Comparison of ENCODE assay signal across 17 cellular contexts in genomic region chr12:12461923-12462315, GRCh38.
DNase-seq lines count a peak whose midpoint lies in the region; ATAC-seq, FAIRE-seq and TF ChIP-seq lines count a peak whose summit lies in the region.
"Had no signal": no experiment of that assay in that cellular context is flagged by ENCODE, and none has a peak within 500 bp of the region (broad histone marks: within the 10 kb centered on the region; RNA-seq: fewer than 3 reads in every experiment).

No MANE protein-coding gene starts in this region.

- TF ChIP-seq RAD21 in HepG2 (CRISPR knock-in tag; IDR thresholded peaks at IDR 0.05) = no peak

- H3K27ac Mint-ChIP-seq in activated T-cell treated with anti-CD3 and anti-CD28 coated beads, Interleukin-2, amount 50 U/mL, for 24 hours = peak overlapping the region; percentile 98
- H3K27ac Mint-ChIP-seq in T-helper 17 cell = peak overlapping the region; percentile 99
- peak overlapping the region; percentile 89 for H3K27ac Mint-ChIP-seq in activated naive CD8-positive, alpha-beta T cell
- peak overlapping the region; percentile 92 for H3K27ac Mint-ChIP-seq in stimulated activated effector memory CD8-positive, alpha-beta T cell treated with anti-CD3 and anti-CD28 coated beads, Interleukin-12 subunit alpha, Interleukin-12 subunit beta, amount 100 ng/mL, for 72 hours

- no peak overlapping the region for H3K4me3 ChIP-seq in HepG2 (replicated peaks in 1 of 3; ENCODE audit: insufficient read depth in 1 of 3, low read depth in 2 of 3, low read length in 3 of 3)

- no peak overlapping the region for H3K27ac ChIP-seq in HepG2 (ENCODE audit: extremely low read length, insufficient read depth, low read length)
- H3K27ac ChIP-seq: brain microvascular endothelial cell, parathyroid adenoma had no signal

- TF ChIP-seq POLR2A in HepG2 (IDR thresholded peaks at IDR 0.05; ENCODE audit: insufficient read depth in 1 of 2, low read depth in 2 of 2, low read length in 2 of 2) = no peak

- POLR2A ChIA-PET in HepG2 (lab: Yijun Ruan, JAX) = no interaction called here

- no peaks in the 10 kb centered on the region for H3K9me3 ChIP-seq in T-helper 17 cell (ENCODE audit: control insufficient read depth, low read length, poor library complexity, severe bottlenecking)
- H3K9me3 ChIP-seq in HepG2 (ENCODE audit: low read length) = no peaks in the 10 kb centered on the region

- in situ Hi-C loops in HepG2 (cut with HindIII; ENCODE audit: extremely low pct_ligation_motif_present, low pct_unique_long_range_greater_than_20kb) = no loop called here

- no peak for TF ChIP-seq CTCF in HepG2 (CRISPR knock-in tag; IDR thresholded peaks at IDR 0.05)

- no peaks in the 10 kb centered on the region for H3K9me3 Mint-ChIP-seq in activated T-cell treated with anti-CD3 and anti-CD28 coated beads, Interleukin-2, amount 50 U/mL, for 24 hours
- no peaks in the 10 kb centered on the region for H3K9me3 Mint-ChIP-seq in activated naive CD8-positive, alpha-beta T cell (ENCODE audit: low read depth)
- no peaks in the 10 kb centered on the region for H3K9me3 Mint-ChIP-seq in stimulated activated effector memory CD8-positive, alpha-beta T cell treated with anti-CD3 and anti-CD28 coated beads, Interleukin-12 subunit alpha, Interleukin-12 subunit beta, amount 100 ng/mL, for 72 hours

- no TSS peak for BruUV-seq in HepG2 (replicated peaks; lab: Mats Ljungman, UMichigan)

- peaks cover 59% of the 10 kb centered on the region for H3K36me3 Mint-ChIP-seq in activated T-cell treated with anti-CD3 and anti-CD28 coated beads, Interleukin-2, amount 50 U/mL, for 24 hours (ENCODE audit: low read depth)
- peaks cover 4% of the 10 kb centered on the region for H3K36me3 Mint-ChIP-seq in T-helper 17 cell (ENCODE audit: low read depth)
- H3K36me3 Mint-ChIP-seq in activated naive CD8-positive, alpha-beta T cell = peaks cover 16% of the 10 kb centered on the region
- peaks cover 36% of the 10 kb centered on the region for H3K36me3 Mint-ChIP-seq in stimulated activated effector memory CD8-positive, alpha-beta T cell treated with anti-CD3 and anti-CD28 coated beads, Interleukin-12 subunit alpha, Interleukin-12 subunit beta, amount 100 ng/mL, for 72 hours

- no peak for DNase-seq in activated T-cell treated with anti-CD3 and anti-CD28 coated beads, Interleukin-2, amount 50 U/mL, for 24 hours
- DNase-seq in activated T-cell treated with anti-CD3 and anti-CD28 coated beads, Interleukin-2, amount 50 U/mL, for 1 hour = no peak
- DNase-seq in T-helper 17 cell (no peak), middle frontal gyrus (ENCODE audit: extremely low spot score, low spot score) (no peak), NCI-H748 treated with DMSO at 0.1 percent for 48 hours (lab: John Stamatoyannopoulos, UW) (no peak), HepG2 (ENCODE audit: low spot score) (no peak)
- DNase-seq in stimulated activated effector memory CD8-positive, alpha-beta T cell treated with anti-CD3 and anti-CD28 coated beads, Interleukin-12 subunit alpha, Interleukin-12 subunit beta, amount 100 ng/mL, for 72 hours (ENCODE audit: low spot score in 2 of 2) = no peak
- DNase-seq: ACHN, brain microvascular endothelial cell, KBM-7, NCI-H2081, NCI-H526 treated with DMSO at 0.1 percent for 48 hours had no signal

- no peak overlapping the region for H2AFZ ChIP-seq in HepG2 (ENCODE audit: low read length)
- H2AFZ ChIP-seq: parathyroid adenoma had no signal

- H3K4me2 ChIP-seq in HepG2 (ENCODE audit: low read depth, low read length) = no peak overlapping the region

- no peaks in the 10 kb centered on the region for H3K27me3 Mint-ChIP-seq in activated T-cell treated with anti-CD3 and anti-CD28 coated beads, Interleukin-2, amount 50 U/mL, for 24 hours
- no peaks in the 10 kb centered on the region for H3K27me3 Mint-ChIP-seq in T-helper 17 cell
- no peaks in the 10 kb centered on the region for H3K27me3 Mint-ChIP-seq in activated naive CD8-positive, alpha-beta T cell

- H3K4me3 Mint-ChIP-seq in activated T-cell treated with anti-CD3 and anti-CD28 coated beads, Interleukin-2, amount 50 U/mL, for 24 hours = peak overlapping the region; percentile 5
- H3K4me3 Mint-ChIP-seq in T-helper 17 cell = peak overlapping the region; percentile 90
- peak overlapping the region; percentile 6 for H3K4me3 Mint-ChIP-seq in activated naive CD8-positive, alpha-beta T cell
- peak overlapping the region; percentile 57 for H3K4me3 Mint-ChIP-seq in stimulated activated effector memory CD8-positive, alpha-beta T cell treated with anti-CD3 and anti-CD28 coated beads, Interleukin-12 subunit alpha, Interleukin-12 subunit beta, amount 100 ng/mL, for 72 hours

- ATAC-seq in T-helper 17 cell (no peak), HepG2 (no peak)
- peak; percentile 89 for ATAC-seq in stimulated activated effector memory CD8-positive, alpha-beta T cell treated with anti-CD3 and anti-CD28 coated beads, Interleukin-12 subunit alpha, Interleukin-12 subunit beta, amount 100 ng/mL, for 72 hours
- ATAC-seq: esophagus mucosa, Panc1, SK-N-SH treated with all-trans-retinoic acid at 6 μM for 48 hours had no signal

- H3K9ac ChIP-seq in HepG2 (ENCODE audit: insufficient read depth, low read depth, low read length) = no peak overlapping the region
- H3K9ac ChIP-seq: parathyroid adenoma had no signal

- no peaks in the 10 kb centered on the region for H3K79me2 ChIP-seq in HepG2 (ENCODE audit: insufficient read depth, low read length)

- no peak for TF ChIP-seq EP300 in HepG2 (IDR thresholded peaks at IDR 0.05; ENCODE audit: low read depth in 2 of 2, low read length in 2 of 2)
- TF ChIP-seq EP300 in HepG2 (CRISPR knock-in tag; IDR thresholded peaks at IDR 0.05; ENCODE audit: borderline replicate concordance) = no peak

- FAIRE-seq in HepG2 (lab: Jason Lieb, UNC) = no peak

- no peaks in the 10 kb centered on the region for H4K20me1 ChIP-seq in HepG2 (ENCODE audit: insufficient read depth, low read length)

- H3K27me3 ChIP-seq in HepG2 (ENCODE audit: control insufficient read depth in 1 of 2, insufficient read depth in 2 of 2, low read length in 2 of 2) = no peaks in the 10 kb centered on the region
- H3K27me3 ChIP-seq: brain microvascular endothelial cell had no signal

- peaks cover 6% of the 10 kb centered on the region for H3K4me1 ChIP-seq in HepG2 (ENCODE audit: insufficient read depth, low read length)

- 99% methylated on average over 5 of the region's 5 CpGs for WGBS in HepG2 (ENCODE audit: low lambda C conversion rate)

- intact Hi-C loops in HepG2 (cut with micrococcal nuclease; ENCODE audit: unreplicated experiment) = no loop called here

- peaks cover 0 to 2% of the 10 kb centered on the region in 2 experiments; a peak in 2 of 5 replicates for H3K36me3 ChIP-seq in HepG2 (replicated peaks in 1 of 2; ENCODE audit: control insufficient read depth in 1 of 2, insufficient read depth in 2 of 2, low read length in 2 of 2)
- H3K36me3 ChIP-seq: brain microvascular endothelial cell had no signal

- CTCF ChIA-PET in HepG2 (lab: Yijun Ruan, JAX; ENCODE audit: low intra/inter-chr PET ratio, low total read pairs) = no interaction called here

- peaks cover 86% of the 10 kb centered on the region for H3K4me1 Mint-ChIP-seq in activated T-cell treated with anti-CD3 and anti-CD28 coated beads, Interleukin-2, amount 50 U/mL, for 24 hours (ENCODE audit: low read depth)
- H3K4me1 Mint-ChIP-seq in T-helper 17 cell = peaks cover 51% of the 10 kb centered on the region
- peaks cover 60% of the 10 kb centered on the region for H3K4me1 Mint-ChIP-seq in activated naive CD8-positive, alpha-beta T cell (ENCODE audit: low read depth)
- peaks cover 83% of the 10 kb centered on the region for H3K4me1 Mint-ChIP-seq in stimulated activated effector memory CD8-positive, alpha-beta T cell treated with anti-CD3 and anti-CD28 coated beads, Interleukin-12 subunit alpha, Interleukin-12 subunit beta, amount 100 ng/mL, for 72 hours

TF ChIP-seq in HepG2, 621 proteins besides CTCF, POLR2A, EP300 and RAD21:
- TF ChIP-seq SKI (IDR thresholded peaks at IDR 0.05; ENCODE audit: partially characterized antibody) (no peak), ZNF501 (CRISPR knock-in tag; IDR thresholded peaks at IDR 0.05) (no peak), ZNF558 (CRISPR knock-in tag; IDR thresholded peaks at IDR 0.05; ENCODE audit: borderline replicate concordance) (no peak), AFF4 (CRISPR knock-in tag; IDR thresholded peaks at IDR 0.05) (no peak)
- TF ChIP-seq, protein P1, sequence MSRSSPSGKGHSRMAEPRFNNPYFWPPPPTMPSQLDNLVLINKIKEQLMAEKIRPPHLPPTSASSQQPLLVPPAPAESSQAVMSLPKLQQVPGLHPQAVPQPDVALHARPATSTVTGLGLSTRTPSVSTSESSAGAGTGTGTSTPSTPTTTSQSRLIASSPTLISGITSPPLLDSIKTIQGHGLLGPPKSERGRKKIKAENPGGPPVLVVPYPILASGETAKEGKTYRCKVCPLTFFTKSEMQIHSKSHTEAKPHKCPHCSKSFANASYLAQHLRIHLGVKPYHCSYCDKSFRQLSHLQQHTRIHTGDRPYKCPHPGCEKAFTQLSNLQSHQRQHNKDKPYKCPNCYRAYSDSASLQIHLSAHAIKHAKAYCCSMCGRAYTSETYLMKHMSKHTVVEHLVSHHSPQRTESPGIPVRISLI (CRISPR knock-in tag; IDR thresholded peaks at IDR 0.05; ENCODE audit: borderline replicate concordance) = no peak

Comparison
In these comparisons a context has a peak if more than half of its experiments do, and no peak if none do; other contexts are left out.
1. H3K4me3 Mint-ChIP-seq: peak in every context shown above with its lines; median percentile 90 in T-helper 17 cell; 57 in stimulated activated effector memory CD8-positive, alpha-beta T cell treated with anti-CD3 and anti-CD28 coated beads, Interleukin-12 subunit alpha, Interleukin-12 subunit beta, amount 100 ng/mL, for 72 hours; 6 in activated naive CD8-positive, alpha-beta T cell; 5 in activated T-cell treated with anti-CD3 and anti-CD28 coated beads, Interleukin-2, amount 50 U/mL, for 24 hours.